ENCODE assay signal across 8 cellular contexts in genomic region chr13:44918323-44919102, GRCh38.
A peak's percentile ranks its signal among the peaks of the same experiment; 100 is the strongest.
DNase-seq lines count a peak whose midpoint lies in the region; ATAC-seq and TF ChIP-seq lines count a peak whose summit lies in the region.

No MANE protein-coding gene starts in this region.

- no peaks in the 10 kb centered on the region for H3K36me3 ChIP-seq in lower lobe of right lung

- intact Hi-C loops in lower lobe of right lung (cut with DNase I): no loop called here

- H3K27ac ChIP-seq in lower lobe of right lung: peak overlapping the region; percentile 94

- TF ChIP-seq CTCF in AG09319 (IDR thresholded peaks at IDR 0.05; ENCODE audit: low read depth, low read length): peak; percentile 82
- peak; percentile 90 for TF ChIP-seq CTCF in lower lobe of right lung (IDR thresholded peaks at IDR 0.05)

- no peaks in the 10 kb centered on the region for H3K27me3 ChIP-seq in lower lobe of right lung (ENCODE audit: low read depth)

- no peaks in the 10 kb centered on the region for H3K9me3 ChIP-seq in lower lobe of right lung

- peak; percentile 84 for ATAC-seq in GM18867 (IDR thresholded peaks at IDR 0.05; ENCODE audit: unreplicated experiment)
- ATAC-seq in HG03103 (IDR thresholded peaks at IDR 0.05; ENCODE audit: low read depth, unreplicated experiment): peak; percentile 79
- peak; percentile 92 to 96 for ATAC-seq in lower lobe of right lung

- peak; percentile 95 for DNase-seq in AG09319 (ENCODE audit: extremely low read depth, low read depth)
- peak; percentile 94 for DNase-seq in NCI-H748 treated with DMSO at 0.1 percent for 48 hours (lab: John Stamatoyannopoulos, UW)
- DNase-seq in activated CD4-positive, alpha-beta T cell treated with anti-CD3 and anti-CD28 coated beads, Interleukin-2, amount 50 U/mL, for 4 hours: peak; percentile 69 to 71
- peak; percentile 72 for DNase-seq in effector CD4-positive, alpha-beta T cell
- DNase-seq in lower lobe of right lung: peak; percentile 95
- DNase-seq in stimulated activated CD4-positive, alpha-beta T cell treated with anti-CD3 and anti-CD28 coated beads, TNF-alpha, amount 100 ng/mL, for 4 hours (ENCODE audit: low read depth in 3 of 3): peak; percentile 61 to 64 (median 62)

- H3K4me1 ChIP-seq in lower lobe of right lung: peaks cover 35% of the 10 kb centered on the region

- peak overlapping the region; percentile 62 for H3K4me3 ChIP-seq in lower lobe of right lung

Comparison
In these comparisons a context has a peak if more than half of its experiments do, and no peak if none do; other contexts are left out.
1. Peak in every context shown above with its lines: DNase-seq, ATAC-seq, H3K4me3 ChIP-seq and H3K27ac ChIP-seq.